Comparison of ENCODE assay signal across 13 cellular contexts in genomic region chr17:6995500-6996255, GRCh38. TPM values are rescaled to one million over a fixed set of nuclear protein-coding genes. Genes with fewer than 3 reads are reported as not detected.
DNase-seq lines count a peak whose midpoint lies in the region; ATAC-seq and TF ChIP-seq lines count a peak whose summit lies in the region.
"Had no signal": no experiment of that assay in that cellular context is flagged by ENCODE, and none has a peak within 500 bp of the region (broad histone marks: within the 10 kb centered on the region; RNA-seq: fewer than 3 reads in every experiment).

ALOX12 (plus strand) TSS chr17:6996049; CDS start chr17:6996118, 69 bp downstream.

- H3K79me2 ChIP-seq in OCI-LY7 (ENCODE audit: insufficient read depth, low read depth, low read length) = no peaks in the 10 kb centered on the region

- TF ChIP-seq EP300 in gastroesophageal sphincter (IDR thresholded peaks at IDR 0.05) = no peak

- H3K9me2 ChIP-seq in OCI-LY7 (ENCODE audit: insufficient read depth, low read length) = no peaks in the 10 kb centered on the region

- DNase-seq in NT2/D1 (ENCODE audit: low read depth, low spot score) (no peak), thyroid gland (peak; percentile 42 to 50), OCI-LY7 (ENCODE audit: low spot score) (no peak), occipital lobe (lab: John Stamatoyannopoulos, UW) (no peak), posterior cingulate gyrus (no peak)
- DNase-seq in stimulated activated CD4-positive, alpha-beta T cell treated with anti-CD3 and anti-CD28 coated beads, Interleukin-1b, Interleukin-23, amount 100 ng/mL, for 48 hours = no peak
- DNase-seq: DMS53, NCI-H526 had no signal

- BruUV-seq in OCI-LY7 (replicated peaks; lab: Mats Ljungman, UMichigan) = no TSS peak

- H4K20me1 ChIP-seq in OCI-LY7 (ENCODE audit: insufficient read depth, low read length) = no peaks in the 10 kb centered on the region

- TF ChIP-seq POLR2A in gastroesophageal sphincter (IDR thresholded peaks at IDR 0.05) = no peak
- TF ChIP-seq POLR2A in thyroid gland (IDR thresholded peaks at IDR 0.05) = peak in 1 of 2 donors; percentile 6

- H3K4me1 ChIP-seq in NT2/D1 (ENCODE audit: insufficient read depth, insufficient read length) (peaks cover 5% of the 10 kb centered on the region), gastroesophageal sphincter (peaks cover 0 to 15% (median 6%) of the 10 kb centered on the region in 3 donors), mesodermal cell (ENCODE audit: control insufficient read depth, insufficient read depth, low read length, poor library complexity, severe bottlenecking) (peaks cover 12% of the 10 kb centered on the region), thyroid gland (peaks cover 0 to 11% of the 10 kb centered on the region in 2 donors), OCI-LY7 (ENCODE audit: insufficient read depth, low read length, poor library complexity, severe bottlenecking) (no peaks in the 10 kb centered on the region)

- WGBS in gastroesophageal sphincter (ENCODE audit: low coverage in 1 of 2), 2 donors = 9% methylated on average over 8 of the region's 64 CpGs; no CpG with 5 or more reads in 1 of the 2 donors
- 47 to 48% methylated on average over 63 to 64 of the region's 64 CpGs for WGBS in mesodermal cell (ENCODE audit: insufficient coverage in 2 of 2), 2 experiments
- WGBS in thyroid gland, 2 donors = 10 to 18% methylated on average over 37 to 46 of the region's 64 CpGs

- H3K27me3 ChIP-seq in NT2/D1 (ENCODE audit: insufficient read depth, insufficient read length) (no peaks in the 10 kb centered on the region), gastroesophageal sphincter (peaks cover 45% of the 10 kb centered on the region), thyroid gland (no peaks in the 10 kb centered on the region)

- CTCF ChIA-PET in OCI-LY7 (lab: Charles Lee; ENCODE audit: unreplicated experiment) = no interaction called here

- TF ChIP-seq CTCF in gastroesophageal sphincter (IDR thresholded peaks at IDR 0.05) = no peak
- no peak for TF ChIP-seq CTCF in thyroid gland (IDR thresholded peaks at IDR 0.05)
- TF ChIP-seq CTCF in OCI-LY7 (conservative IDR thresholded peaks at IDR 0.05; ENCODE audit: low read length) = no peak

- H3K36me3 ChIP-seq in NT2/D1 (ENCODE audit: insufficient read depth, insufficient read length, low read length) = peaks cover 14% of the 10 kb centered on the region
- H3K36me3 ChIP-seq in gastroesophageal sphincter = peaks cover 0 to 41% of the 10 kb centered on the region in 2 donors
- H3K36me3 ChIP-seq in mesodermal cell (ENCODE audit: control insufficient read depth, insufficient read depth, low read length) = peaks cover 22% of the 10 kb centered on the region
- H3K36me3 ChIP-seq in thyroid gland = peaks cover 0 to 7% of the 10 kb centered on the region in 2 donors
- peaks cover 11% of the 10 kb centered on the region; the same call in 1 of the 2 replicates for H3K36me3 ChIP-seq in OCI-LY7 (ENCODE audit: insufficient read depth, low read length)

- H3K9ac ChIP-seq in NT2/D1 (ENCODE audit: insufficient read length, low read depth) = peak within 1 kb of the TSS; percentile 72

- no peaks in the 10 kb centered on the region for H3K9me3 ChIP-seq in NT2/D1 (ENCODE audit: insufficient read depth, low read length)
- no peaks in the 10 kb centered on the region for H3K9me3 ChIP-seq in gastroesophageal sphincter
- H3K9me3 ChIP-seq in mesodermal cell (ENCODE audit: control insufficient read depth, low read length) = no peaks in the 10 kb centered on the region
- H3K9me3 ChIP-seq in thyroid gland = no peaks in the 10 kb centered on the region
- no peaks in the 10 kb centered on the region for H3K9me3 ChIP-seq in OCI-LY7 (ENCODE audit: low read length)

- H3K27ac ChIP-seq in gastroesophageal sphincter (no peak within 1 kb of the TSS), mesodermal cell (ENCODE audit: low read depth, low read length, severe bottlenecking) (peak within 1 kb of the TSS; percentile 51), thyroid gland (no peak within 1 kb of the TSS), OCI-LY7 (ENCODE audit: low read depth, low read length, poor library complexity, severe bottlenecking) (no peak within 1 kb of the TSS)

- intact Hi-C loops in thyroid gland (cut with DNase I) = no loop called here
- intact Hi-C loops in OCI-LY7 (cut with micrococcal nuclease; ENCODE audit: unreplicated experiment) = no loop called here
- intact Hi-C loops in posterior cingulate gyrus (cut with DNase I) = no loop called here

- POLR2A ChIA-PET in OCI-LY7 (lab: Charles Lee) = interaction anchor here (0.6 kb wide), 2 partner anchors 15 to 464 kb away, joined by 3 read pairs; no protein-coding TSS in a partner anchor

- H3K4me3 ChIP-seq in NT2/D1 (ENCODE audit: insufficient read length, low read depth) (peak within 1 kb of the TSS; percentile 41), gastroesophageal sphincter (peak within 1 kb of the TSS in 1 of 2 donors; percentile 47), mesodermal cell (ENCODE audit: extremely low read depth, insufficient read depth, low read length, poor library complexity, severe bottlenecking) (peak within 1 kb of the TSS; percentile 2), thyroid gland (replicated peaks in 1 of 3) (peak within 1 kb of the TSS in 2 of 3 donors; percentile 13 to 27), OCI-LY7 (ENCODE audit: low read depth, low read length, poor library complexity, severe bottlenecking) (no peak within 1 kb of the TSS)

- H2AFZ ChIP-seq in OCI-LY7 (ENCODE audit: low read length) = no peak within 1 kb of the TSS

- no peak within 1 kb of the TSS for H3K4me2 ChIP-seq in OCI-LY7 (ENCODE audit: low read length)

- ATAC-seq in gastroesophageal sphincter = peak; percentile 81
- ATAC-seq: HCT116 had no signal

RNA-seq across cellular contexts. Expression of gene ALOX12, which starts in this region (rescaled TPM):
- total RNA-seq in gastroesophageal sphincter (under 1 TPM in 2 of 4 donors, not detected in 2; 0.19 to 0.62 TPM), thyroid gland (not detected), OCI-LY7 (2022) (not detected in 2 replicates), occipital lobe (not detected)
- 0.33 TPM for polyA plus RNA-seq in mesodermal cell (2013, experiment 1 of 2)
- polyA plus RNA-seq in mesodermal cell (2013, experiment 2 of 2) = 0.25 TPM
- total RNA-seq in OCI-LY7 (2014; rRNA removed; shearing (Covaris generic)) = not detected in 2 replicates
- total RNA-seq: HT1080; T-helper 1 cell treated with Interleukin-12 subunit alpha and Interleukin-12 subunit beta and Interleukin-4 antibody, amounts not matched to agents 30 ng/mL and 1 ng/mL, for 36 hours had no signal

Comparison
In these comparisons a context has a peak if more than half of its experiments do, and no peak if none do; other contexts are left out.
1. Peak in ATAC-seq in gastroesophageal sphincter; RNA of the gene not detected or under 1 TPM.
2. Peak in DNase-seq and H3K4me3 ChIP-seq in thyroid gland; RNA of the gene not detected or under 1 TPM.